Comparison of ENCODE assay signal across 17 cellular contexts in genomic region chr2:40430741-40431599, GRCh38. TPM values are rescaled to one million over a fixed set of nuclear protein-coding genes. Genes with fewer than 3 reads are reported as not detected.
DNase-seq lines count a peak whose midpoint lies in the region; ATAC-seq and TF ChIP-seq lines count a peak whose summit lies in the region.
"Had no signal": no experiment of that assay in that cellular context is flagged by ENCODE, and none has a peak within 500 bp of the region (broad histone marks: within the 10 kb centered on the region; RNA-seq: fewer than 3 reads in every experiment).

No MANE protein-coding gene starts in this region.

- H3K27ac Mint-ChIP-seq in activated naive CD4-positive, alpha-beta T cell treated with anti-CD3 and anti-CD28 coated beads, Interleukin-2, amount 50 U/mL, for 72 hours = no peak overlapping the region
- H3K27ac Mint-ChIP-seq: stimulated activated naive CD8-positive, alpha-beta T cell treated with anti-CD3 and anti-CD28 coated beads, Interleukin-15, Interleukin-2, amounts not matched to agents 100 ng/mL and 50 ng/mL, for 24 hours had no signal

- H3K4me3 ChIP-seq in heart right ventricle (no peak overlapping the region), esophagus muscularis mucosa (no peak overlapping the region), muscle layer of duodenum (ENCODE audit: low read depth in 1 of 2, low read length in 2 of 2) (no peak overlapping the region), aorta (ENCODE audit: low read length in 2 of 2) (no peak overlapping the region)
- H3K4me3 ChIP-seq: colonic mucosa, GM12878 had no signal

- H3K36me3 Mint-ChIP-seq in activated naive CD4-positive, alpha-beta T cell treated with anti-CD3 and anti-CD28 coated beads, Interleukin-2, amount 50 U/mL, for 72 hours = no peaks in the 10 kb centered on the region

- peaks cover 0 to 30% (median 0%) of the 10 kb centered on the region in 9 donors for H3K36me3 ChIP-seq in heart right ventricle
- H3K36me3 ChIP-seq in esophagus muscularis mucosa = peaks cover 0 to 13% (median 4%) of the 10 kb centered on the region in 4 donors
- peaks cover 6% of the 10 kb centered on the region in 2 donors for H3K36me3 ChIP-seq in muscle layer of duodenum (ENCODE audit: control insufficient read depth in 1 of 2, insufficient read depth in 2 of 2, low read length in 2 of 2)
- no peaks in the 10 kb centered on the region for H3K36me3 ChIP-seq in aorta (ENCODE audit: control insufficient read depth in 1 of 2, insufficient read depth in 2 of 2, low read length in 1 of 2)
- H3K36me3 ChIP-seq: colonic mucosa had no signal

- H3K9me3 Mint-ChIP-seq in activated naive CD4-positive, alpha-beta T cell treated with anti-CD3 and anti-CD28 coated beads, Interleukin-2, amount 50 U/mL, for 72 hours = peaks cover 0 to 5% of the 10 kb centered on the region in 2 donors
- H3K9me3 Mint-ChIP-seq: stimulated activated naive CD8-positive, alpha-beta T cell treated with anti-CD3 and anti-CD28 coated beads, Interleukin-15, Interleukin-2, amounts not matched to agents 100 ng/mL and 50 ng/mL, for 24 hours had no signal

- H3K9me3 ChIP-seq in heart right ventricle (no peaks in the 10 kb centered on the region), esophagus muscularis mucosa (no peaks in the 10 kb centered on the region), muscle layer of duodenum (ENCODE audit: control insufficient read depth in 1 of 2, low read length in 2 of 2) (no peaks in the 10 kb centered on the region), aorta (ENCODE audit: control insufficient read depth, low read length) (no peaks in the 10 kb centered on the region)
- H3K9me3 ChIP-seq: colonic mucosa had no signal

- TF ChIP-seq POLR2A in esophagus muscularis mucosa (IDR thresholded peaks at IDR 0.05; ENCODE audit: low read depth) = no peak

- H3K27ac ChIP-seq in heart right ventricle (peak overlapping the region in 9 of 10 donors; percentile 8 to 80 (median 41)), esophagus muscularis mucosa (replicated peaks in 1 of 4) (peak overlapping the region in 3 of 4 donors; percentile 7 to 43 (median 30)), muscle layer of duodenum (ENCODE audit: low read length) (peak overlapping the region; percentile 24), aorta (ENCODE audit: low read depth in 1 of 2, low read length in 2 of 2) (peak overlapping the region; percentile 15 to 55)
- H3K27ac ChIP-seq: colonic mucosa, parathyroid adenoma had no signal

- TF ChIP-seq CTCF in heart right ventricle (IDR thresholded peaks at IDR 0.05) (no peak), esophagus muscularis mucosa (IDR thresholded peaks at IDR 0.05) (no peak)

- ATAC-seq in heart right ventricle (peak in 6 of 8 donors; percentile 5 to 65 (median 48)), aorta (ENCODE audit: low FRiP score) (no peak), HG03108 (IDR thresholded peaks at IDR 0.05; ENCODE audit: unreplicated experiment) (no peak)
- ATAC-seq in activated naive CD4-positive, alpha-beta T cell treated with anti-CD3 and anti-CD28 coated beads, Interleukin-2, amount 50 U/mL, for 72 hours = no peak
- ATAC-seq: GM12878, Panc1 had no signal

- H3K4me1 ChIP-seq in heart right ventricle (peaks cover 15 to 99% (median 72%) of the 10 kb centered on the region in 9 donors), esophagus muscularis mucosa (peaks cover 40 to 63% (median 49%) of the 10 kb centered on the region in 4 donors), muscle layer of duodenum (ENCODE audit: control insufficient read depth in 1 of 2, insufficient read depth in 2 of 2, low read length in 2 of 2) (peaks cover 11 to 38% of the 10 kb centered on the region in 2 donors), aorta (ENCODE audit: control insufficient read depth in 1 of 2, insufficient read depth in 2 of 2, low read length in 2 of 2) (peaks cover 5 to 15% of the 10 kb centered on the region in 2 donors)
- H3K4me1 ChIP-seq: colonic mucosa, parathyroid adenoma had no signal

- DNase-seq in heart right ventricle (no peak), cardiac septum (ENCODE audit: low spot score) (no peak), esophagus muscularis mucosa (ENCODE audit: extremely low spot score) (no peak), aorta (no peak), DMS53 treated with DMSO at 0.1 percent for 48 hours (lab: John Stamatoyannopoulos, UW; ENCODE audit: unreplicated experiment) (no peak)
- no peak for DNase-seq in activated naive CD4-positive, alpha-beta T cell treated with anti-CD3 and anti-CD28 coated beads, Interleukin-2, amount 50 U/mL, for 72 hours (ENCODE audit: low spot score in 2 of 2)
- DNase-seq: activated CD4-positive, CD25-positive, alpha-beta regulatory T cell; colonic mucosa; kidney glomerular epithelial cell; NCI-H2081 treated with DMSO at 0.1 percent for 48 hours; NCI-H526 had no signal

- intact Hi-C loops in heart right ventricle (cut with DNase I) (no loop called here), cardiac septum (cut with DNase I) (loop anchor here (10.0 kb wide), 1 partner anchor 146 kb away; no protein-coding TSS in a partner anchor), esophagus muscularis mucosa (cut with DNase I) (no loop called here), aorta (cut with DNase I) (loop anchor here in 1 of 2 donors (10.0 kb wide), 2 partner anchors 86 to 146 kb away; no protein-coding TSS in a partner anchor)

- WGBS in heart right ventricle, 2 donors = 52 to 61% methylated on average over 8 of the region's 8 CpGs
- 88% methylated on average over 8 of the region's 8 CpGs for WGBS in esophagus muscularis mucosa
- 38 to 47% methylated on average over 8 of the region's 8 CpGs for WGBS in aorta, 2 donors

- no peaks in the 10 kb centered on the region for H3K27me3 ChIP-seq in heart right ventricle
- H3K27me3 ChIP-seq in esophagus muscularis mucosa = no peaks in the 10 kb centered on the region
- H3K27me3 ChIP-seq in muscle layer of duodenum (ENCODE audit: low read depth, low read length) = no peaks in the 10 kb centered on the region
- no peaks in the 10 kb centered on the region for H3K27me3 ChIP-seq in aorta (ENCODE audit: control insufficient read depth in 1 of 2, insufficient read depth in 2 of 2, low read length in 1 of 2)
- H3K27me3 ChIP-seq: colonic mucosa had no signal

- TF ChIP-seq EP300 in esophagus muscularis mucosa (IDR thresholded peaks at IDR 0.05) = no peak

RNA-seq across cellular contexts. Expression of gene SLC8A1, which starts 20.9 kb away (rescaled TPM):
- total RNA-seq in heart right ventricle (1,000 to 10,000 TPM in 7 of 10 donors, 100 to 1,000 TPM in 3; 791 to 1,497 (median 1,148) TPM), cardiac septum (906 TPM), esophagus muscularis mucosa (100 to 1,000 TPM; 105 to 166 (median 157) TPM), aorta (10 to 100 TPM; 30.5 to 35.9 TPM)
- polyA plus RNA-seq in heart right ventricle (10 to 100 TPM; 11.1 to 46.1 TPM), aorta (under 1 TPM; 0.38 to 0.97 TPM)
- under 1 TPM; 0.43 to 0.64 TPM for total RNA-seq in activated naive CD4-positive, alpha-beta T cell treated with anti-CD3 and anti-CD28 coated beads, Interleukin-2, amount 50 U/mL, for 72 hours

Comparison
In these comparisons a context has a peak if more than half of its experiments do, and no peak if none do; other contexts are left out.
1. ATAC-seq: peak in heart right ventricle (6 of 8); none in aorta (single experiment), HG03108 (single experiment) and activated naive CD4-positive, alpha-beta T cell treated with anti-CD3 and anti-CD28 coated beads, Interleukin-2, amount 50 U/mL, for 72 hours (0 of 2).
2. RNA of gene SLC8A1, which starts 20.9 kb away (total RNA-seq): 791 to 1,497 TPM in heart right ventricle, 906 TPM in cardiac septum (single experiment), 105 to 166 TPM in esophagus muscularis mucosa and 30.5 to 35.9 TPM in aorta; 0.43 to 0.64 TPM in activated naive CD4-positive, alpha-beta T cell treated with anti-CD3 and anti-CD28 coated beads, Interleukin-2, amount 50 U/mL, for 72 hours; every median in the first group is over 10 times any median in the second.
3. Peak in every context shown above with its lines, with median percentiles within 50 percentile points of each other: H3K27ac ChIP-seq.